ENCODE assay signal across 8 cellular contexts in the genomic region with DNA sequence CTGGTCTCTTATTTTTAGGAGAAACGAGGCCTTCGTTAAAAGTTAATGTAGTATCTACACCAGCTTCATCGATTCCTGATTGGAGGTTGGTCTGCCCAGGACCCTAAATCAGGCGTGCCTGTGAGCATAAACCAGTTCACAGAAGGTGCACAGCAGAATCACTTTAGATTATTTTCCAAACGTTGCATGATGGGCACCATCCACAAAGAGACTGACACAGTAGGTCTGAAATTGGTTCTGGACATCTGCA. TPM values are rescaled to one million over a fixed set of nuclear protein-coding genes. Genes with fewer than 3 reads are reported as not detected.
A peak's percentile ranks its signal among the peaks of the same experiment; 100 is the strongest.
DNase-seq lines count a peak whose midpoint lies in the region; ATAC-seq and TF ChIP-seq lines count a peak whose summit lies in the region.

No MANE protein-coding gene starts in this region.

- peaks cover 29% of the 10 kb centered on the region for H3K27me3 ChIP-seq in cardiac muscle cell
- peaks cover 5 to 17% of the 10 kb centered on the region in 2 experiments for H3K27me3 ChIP-seq in mesenchymal stem cell (ENCODE audit: control insufficient read depth in 1 of 2, insufficient read depth in 1 of 2, low read length in 2 of 2)
- no peaks in the 10 kb centered on the region for H3K27me3 ChIP-seq in upper lobe of left lung

- no peak overlapping the region for H2BK15ac ChIP-seq in mesenchymal stem cell (ENCODE audit: low read depth, poor library complexity, severe bottlenecking)

- H3K9me3 ChIP-seq in cardiac muscle cell (ENCODE audit: low read depth): no peaks in the 10 kb centered on the region
- no peaks in the 10 kb centered on the region for H3K9me3 ChIP-seq in mesenchymal stem cell (ENCODE audit: control insufficient read depth, low read length)
- H3K9me3 ChIP-seq in upper lobe of left lung: no peaks in the 10 kb centered on the region

- H2BK12ac ChIP-seq in mesenchymal stem cell (ENCODE audit: low read length in 2 of 2): no peak overlapping the region

- DNase-seq in cardiac muscle cell (ENCODE audit: low read depth in 1 of 2, low spot score in 1 of 2) (no peak), left cardiac atrium (no peak), astrocyte of the spinal cord (ENCODE audit: low read depth, low spot score) (no peak), mesenchymal stem cell (no peak), upper lobe of left lung (no peak), GM13976 (ENCODE audit: low spot score) (no peak), GM19238 (ENCODE audit: insufficient read length, low spot score) (no peak)

- H3K27ac ChIP-seq in cardiac muscle cell (no peak overlapping the region), mesenchymal stem cell (ENCODE audit: low read length, poor library complexity, severe bottlenecking) (no peak overlapping the region), upper lobe of left lung (peak overlapping the region in 3 of 4 donors; percentile 87 to 94 (median 93))

- H3K79me1 ChIP-seq in mesenchymal stem cell (replicated peaks; ENCODE audit: low read length, poor library complexity, severe bottlenecking): peaks cover 13% of the 10 kb centered on the region

- H4K8ac ChIP-seq in mesenchymal stem cell (ENCODE audit: low read length): no peak overlapping the region

- H3K36me3 ChIP-seq in cardiac muscle cell: no peaks in the 10 kb centered on the region
- H3K36me3 ChIP-seq in mesenchymal stem cell (ENCODE audit: control insufficient read depth in 1 of 2, insufficient read depth in 2 of 2, low read depth in 1 of 2, low read length in 2 of 2): peaks cover 0 to 7% of the 10 kb centered on the region in 2 experiments
- no peaks in the 10 kb centered on the region for H3K36me3 ChIP-seq in upper lobe of left lung

- intact Hi-C loops in left cardiac atrium (cut with DNase I): no loop called here

- H3K23ac ChIP-seq in mesenchymal stem cell (ENCODE audit: low read length in 2 of 2): no peak overlapping the region

- H3K18ac ChIP-seq in mesenchymal stem cell (ENCODE audit: low read depth in 1 of 2, low read length in 2 of 2): no peak overlapping the region

- no peak overlapping the region for H2AK5ac ChIP-seq in mesenchymal stem cell (ENCODE audit: low read length, severe bottlenecking)

- in situ Hi-C loops in astrocyte of the spinal cord (cut with HindIII; ENCODE audit: low sequenced_read_pairs): no loop called here
- in situ Hi-C loops in GM13976 (cut with MboI; ENCODE audit: low sequenced_read_pairs, unreplicated experiment): loop anchor here (25.0 kb wide), 2 partner anchors 258 to 933 kb away; no protein-coding TSS in a partner anchor

- no peak overlapping the region for H4K91ac ChIP-seq in mesenchymal stem cell (ENCODE audit: low read length)

- H3K4ac ChIP-seq in mesenchymal stem cell (ENCODE audit: low read depth in 1 of 2, low read length in 2 of 2): no peak overlapping the region

- TF ChIP-seq POLR2A in upper lobe of left lung (IDR thresholded peaks at IDR 0.05): no peak

- WGBS in mesenchymal stem cell: 20% methylated on average over 5 of the region's 5 CpGs
- WGBS in upper lobe of left lung, 2 donors: 15 to 24% methylated on average over 5 of the region's 5 CpGs

- no peak overlapping the region for H3K14ac ChIP-seq in mesenchymal stem cell (ENCODE audit: low read length in 2 of 2)

- no peak overlapping the region for H2AFZ ChIP-seq in mesenchymal stem cell (ENCODE audit: low read depth, low read length)

- peak overlapping the region; percentile 81 for H3K9ac ChIP-seq in mesenchymal stem cell (ENCODE audit: low read length)

- no peak overlapping the region for H2BK5ac ChIP-seq in mesenchymal stem cell (ENCODE audit: low read depth, low read length, poor library complexity, severe bottlenecking)

- peak overlapping the region; percentile 94 for H3K4me2 ChIP-seq in mesenchymal stem cell (ENCODE audit: low read length, poor library complexity, severe bottlenecking)

- H3K4me1 ChIP-seq in cardiac muscle cell (ENCODE audit: low read depth): peaks cover 6% of the 10 kb centered on the region
- H3K4me1 ChIP-seq in mesenchymal stem cell (ENCODE audit: control insufficient read depth, insufficient read depth, low read depth, low read length): peaks cover 2% of the 10 kb centered on the region
- H3K4me1 ChIP-seq in upper lobe of left lung: peaks cover 2 to 19% (median 9%) of the 10 kb centered on the region in 4 donors

- ATAC-seq in left cardiac atrium (no peak), upper lobe of left lung (ENCODE audit: low FRiP score in 2 of 2) (no peak), HG03520 (IDR thresholded peaks at IDR 0.05; ENCODE audit: unreplicated experiment) (no peak)

- no peak overlapping the region for H2BK120ac ChIP-seq in mesenchymal stem cell (ENCODE audit: low read depth, low read length)

- TF ChIP-seq EP300 in upper lobe of left lung (IDR thresholded peaks at IDR 0.05): no peak

- TF ChIP-seq CTCF in cardiac muscle cell (IDR thresholded peaks at IDR 0.05; ENCODE audit: low read depth, low read length): no peak
- TF ChIP-seq CTCF in astrocyte of the spinal cord (IDR thresholded peaks at IDR 0.05; ENCODE audit: low read depth, low read length): no peak
- TF ChIP-seq CTCF in upper lobe of left lung (IDR thresholded peaks at IDR 0.05): no peak
- no peak for TF ChIP-seq CTCF in GM13976 (IDR thresholded peaks at IDR 0.05; ENCODE audit: borderline replicate concordance, control extremely low read depth, extremely low read depth, insufficient read depth, missing control alignments)

- peak overlapping the region; percentile 96 for H3K4me3 ChIP-seq in cardiac muscle cell
- peak overlapping the region; percentile 70 for H3K4me3 ChIP-seq in astrocyte of the spinal cord (ENCODE audit: low read depth, low read length)
- H3K4me3 ChIP-seq in mesenchymal stem cell (ENCODE audit: insufficient read depth in 1 of 2, low read depth in 1 of 2, low read length in 2 of 2): peak overlapping the region in 1 of 2 experiments; percentile 88
- peak overlapping the region in 3 of 4 donors; percentile 87 to 98 (median 91) for H3K4me3 ChIP-seq in upper lobe of left lung

RNA-seq across cellular contexts. Expression of gene TARBP1, which starts 0.3 kb away (rescaled TPM):
- total RNA-seq in cardiac muscle cell (14.4 and 34.3 TPM in 2 replicates), left cardiac atrium (10 to 100 TPM in 1 of 2 donors, 1 to 10 TPM in 1; 9.6 to 10.1 TPM), upper lobe of left lung (10 to 100 TPM; 17.6 to 51.2 (median 25.8) TPM)
- 25.6 and 44.2 TPM in 2 replicates for polyA plus RNA-seq in cardiac muscle cell
- 8.1 TPM for polyA plus RNA-seq in mesenchymal stem cell (2013, experiment 1 of 2)
- 6.9 TPM for polyA plus RNA-seq in mesenchymal stem cell (2013, experiment 2 of 2)

Comparison
In these comparisons a context has a peak if more than half of its experiments do, and no peak if none do; other contexts are left out.
1. H3K27ac ChIP-seq: peak in upper lobe of left lung (3 of 4); none in cardiac muscle cell (single experiment) and mesenchymal stem cell (single experiment).